1 cellular context compared by ENCODE assay signal in the genomic region with DNA sequence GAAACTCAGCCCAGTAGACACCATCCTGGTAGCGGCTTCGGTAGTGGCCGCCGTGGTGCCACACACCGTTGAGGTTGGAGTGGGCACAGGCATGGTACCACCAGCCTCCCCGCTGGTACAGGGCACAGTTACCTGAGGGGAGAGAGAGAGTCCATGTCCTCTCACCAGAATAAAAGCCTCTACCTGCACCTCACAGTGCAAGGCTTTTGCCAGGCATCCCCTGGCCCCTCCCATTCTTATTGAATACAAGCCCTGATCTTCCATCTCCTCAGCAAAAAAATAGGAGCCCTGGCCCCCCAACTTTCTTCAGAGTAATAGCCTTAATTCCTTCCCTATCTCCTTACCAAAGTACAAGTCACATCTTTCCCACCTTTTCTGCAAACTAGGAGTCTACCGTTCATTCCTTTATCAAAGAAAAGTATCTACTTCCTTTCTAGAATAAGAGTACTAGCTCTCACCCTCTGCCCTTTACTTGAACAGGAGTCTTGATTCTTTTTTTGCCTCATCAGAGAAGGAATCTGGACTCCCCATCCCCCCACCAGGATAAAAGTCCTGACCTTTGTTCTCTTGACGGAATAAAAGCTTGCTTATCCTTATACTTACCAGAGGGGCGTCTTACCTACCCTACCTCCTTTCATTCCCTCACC.
TF ChIP-seq lines count a peak whose summit lies in the region.

No MANE protein-coding gene starts in this region.

TF ChIP-seq in H1, 55 proteins besides CTCF, POLR2A, EP300 and RAD21:
- TF ChIP-seq SIN3A (conservative IDR thresholded peaks at IDR 0.05 in 1 of 2, IDR thresholded peaks at IDR 0.05 in 1 of 2; ENCODE audit: low read depth in 1 of 2, low read length in 2 of 2): 0 out of 4 replicates have a peak, but pooled peaks of 1 of the 2 experiments have one; percentile 50
- TF ChIP-seq CHD2 (IDR thresholded peaks at IDR 0.05; ENCODE audit: low read length): no peak
- TF ChIP-seq KDM1A (IDR thresholded peaks at IDR 0.05; ENCODE audit: borderline replicate concordance, low read length): peak; percentile 86
